1 cellular context compared by ENCODE assay signal in the genomic region with DNA sequence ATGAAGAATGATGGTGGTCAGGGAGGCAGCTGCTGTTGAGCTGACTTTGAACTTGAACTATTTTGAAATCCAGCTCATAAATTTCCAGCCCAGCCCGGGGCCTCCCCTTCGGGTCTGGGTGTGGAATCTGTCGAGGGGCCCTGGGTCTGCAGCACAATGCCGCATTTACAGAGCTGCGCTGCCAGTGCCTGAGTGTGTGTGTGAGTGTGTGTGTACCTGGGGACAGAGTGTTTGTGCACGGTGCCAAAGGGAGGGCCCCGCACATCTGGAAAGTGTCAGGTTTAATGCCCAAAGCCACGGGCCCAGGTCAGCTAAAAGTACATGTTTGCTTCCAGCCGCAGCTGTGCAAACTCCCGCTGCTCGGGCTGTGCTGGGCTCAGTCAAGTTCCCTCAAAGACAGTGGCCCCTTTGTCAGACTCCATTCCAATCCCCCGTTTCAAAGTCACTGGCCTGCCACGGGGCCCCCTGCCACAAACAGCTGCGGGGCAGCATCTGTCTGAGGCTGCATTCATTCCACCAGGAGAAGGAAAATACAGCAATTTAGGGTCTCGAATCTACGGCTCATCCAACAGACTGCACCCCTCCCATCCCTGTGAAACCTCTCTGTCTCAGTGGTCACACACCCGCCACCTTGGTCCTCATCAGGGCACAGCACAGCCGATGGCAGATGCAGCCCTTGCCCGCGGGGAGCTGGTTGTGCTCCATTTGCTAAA.
A peak's percentile ranks its signal among the peaks of the same experiment; 100 is the strongest.
TF ChIP-seq lines count a peak whose summit lies in the region.

No MANE protein-coding gene starts in this region.

TF ChIP-seq in HepG2, 621 proteins besides CTCF, POLR2A, EP300 and RAD21 (continued from another document and continues in another):
- TF ChIP-seq CHD4 (IDR thresholded peaks at IDR 0.05; ENCODE audit: borderline replicate concordance, low read length) (peak; percentile 27; the same call in 1 of the 2 replicates), KAT8 (CRISPR knock-in tag; IDR thresholded peaks at IDR 0.05) (no peak), ZNF431 (CRISPR knock-in tag; IDR thresholded peaks at IDR 0.05; ENCODE audit: borderline replicate concordance, low read depth) (0 out of 2 replicates have a peak, but pooled peaks have one; percentile 33), NFE2L1 (CRISPR knock-in tag; IDR thresholded peaks at IDR 0.05; ENCODE audit: borderline replicate concordance) (no peak), IRX3 (CRISPR knock-in tag; IDR thresholded peaks at IDR 0.05; ENCODE audit: borderline replicate concordance, low read depth) (no peak; the same call in 1 of the 2 replicates), CBFB (CRISPR knock-in tag; IDR thresholded peaks at IDR 0.05) (peak; percentile 71), GFI1 (CRISPR knock-in tag; IDR thresholded peaks at IDR 0.05; ENCODE audit: borderline replicate concordance) (peak; percentile 61), SOX5 (CRISPR knock-in tag; IDR thresholded peaks at IDR 0.05; ENCODE audit: borderline replicate concordance) (0 out of 2 replicates have a peak, but pooled peaks have one; percentile 52), ZEB1 (IDR thresholded peaks at IDR 0.05; ENCODE audit: insufficient replicate concordance, low read depth) (no peak), ZBTB1 (CRISPR knock-in tag; IDR thresholded peaks at IDR 0.05; ENCODE audit: borderline replicate concordance) (no peak), FOXC1 (CRISPR knock-in tag; IDR thresholded peaks at IDR 0.05; ENCODE audit: borderline replicate concordance) (peak; percentile 44; the same call in 1 of the 2 replicates), ZNF790 (CRISPR knock-in tag; IDR thresholded peaks at IDR 0.05; ENCODE audit: borderline replicate concordance) (no peak), TCF12 (IDR thresholded peaks at IDR 0.05) (no peak), TCF12 (CRISPR knock-in tag; IDR thresholded peaks at IDR 0.05) (peak; percentile 99), ZNF282 (IDR thresholded peaks at IDR 0.05; ENCODE audit: partially characterized antibody) (no peak), HDAC2 (CRISPR knock-in tag; IDR thresholded peaks at IDR 0.05) (0 out of 2 replicates have a peak, but pooled peaks have one; percentile 38), ZMYM4 (CRISPR knock-in tag; IDR thresholded peaks at IDR 0.05) (no peak; the same call in 1 of the 2 replicates), ZNF235 (CRISPR knock-in tag; IDR thresholded peaks at IDR 0.05; ENCODE audit: borderline replicate concordance) (no peak), STAT5B (CRISPR knock-in tag; IDR thresholded peaks at IDR 0.05) (no peak), ZNF441 (CRISPR knock-in tag; IDR thresholded peaks at IDR 0.05; ENCODE audit: borderline replicate concordance) (no peak), HNF4G (IDR thresholded peaks at IDR 0.05; ENCODE audit: borderline replicate concordance, low read depth, low read length) (peak; percentile 28; the same call in 1 of the 2 replicates), HNF4G (CRISPR knock-in tag; IDR thresholded peaks at IDR 0.05; ENCODE audit: borderline replicate concordance, low read depth) (no peak)
- TF ChIP-seq, protein P1, sequence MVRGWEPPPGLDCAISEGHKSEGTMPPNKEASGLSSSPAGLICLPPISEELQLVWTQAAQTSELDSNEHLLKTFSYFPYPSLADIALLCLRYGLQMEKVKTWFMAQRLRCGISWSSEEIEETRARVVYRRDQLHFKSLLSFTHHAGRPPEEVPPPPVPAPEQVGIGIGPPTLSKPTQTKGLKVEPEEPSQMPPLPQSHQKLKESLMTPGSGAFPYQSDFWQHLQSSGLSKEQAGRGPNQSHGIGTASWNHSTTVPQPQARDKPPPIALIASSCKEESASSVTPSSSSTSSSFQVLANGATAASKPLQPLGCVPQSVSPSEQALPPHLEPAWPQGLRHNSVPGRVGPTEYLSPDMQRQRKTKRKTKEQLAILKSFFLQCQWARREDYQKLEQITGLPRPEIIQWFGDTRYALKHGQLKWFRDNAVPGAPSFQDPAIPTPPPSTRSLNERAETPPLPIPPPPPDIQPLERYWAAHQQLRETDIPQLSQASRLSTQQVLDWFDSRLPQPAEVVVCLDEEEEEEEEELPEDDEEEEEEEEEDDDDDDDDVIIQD (CRISPR knock-in tag; IDR thresholded peaks at IDR 0.05; ENCODE audit: low read depth), result no peak
- TF ChIP-seq, protein P2, sequence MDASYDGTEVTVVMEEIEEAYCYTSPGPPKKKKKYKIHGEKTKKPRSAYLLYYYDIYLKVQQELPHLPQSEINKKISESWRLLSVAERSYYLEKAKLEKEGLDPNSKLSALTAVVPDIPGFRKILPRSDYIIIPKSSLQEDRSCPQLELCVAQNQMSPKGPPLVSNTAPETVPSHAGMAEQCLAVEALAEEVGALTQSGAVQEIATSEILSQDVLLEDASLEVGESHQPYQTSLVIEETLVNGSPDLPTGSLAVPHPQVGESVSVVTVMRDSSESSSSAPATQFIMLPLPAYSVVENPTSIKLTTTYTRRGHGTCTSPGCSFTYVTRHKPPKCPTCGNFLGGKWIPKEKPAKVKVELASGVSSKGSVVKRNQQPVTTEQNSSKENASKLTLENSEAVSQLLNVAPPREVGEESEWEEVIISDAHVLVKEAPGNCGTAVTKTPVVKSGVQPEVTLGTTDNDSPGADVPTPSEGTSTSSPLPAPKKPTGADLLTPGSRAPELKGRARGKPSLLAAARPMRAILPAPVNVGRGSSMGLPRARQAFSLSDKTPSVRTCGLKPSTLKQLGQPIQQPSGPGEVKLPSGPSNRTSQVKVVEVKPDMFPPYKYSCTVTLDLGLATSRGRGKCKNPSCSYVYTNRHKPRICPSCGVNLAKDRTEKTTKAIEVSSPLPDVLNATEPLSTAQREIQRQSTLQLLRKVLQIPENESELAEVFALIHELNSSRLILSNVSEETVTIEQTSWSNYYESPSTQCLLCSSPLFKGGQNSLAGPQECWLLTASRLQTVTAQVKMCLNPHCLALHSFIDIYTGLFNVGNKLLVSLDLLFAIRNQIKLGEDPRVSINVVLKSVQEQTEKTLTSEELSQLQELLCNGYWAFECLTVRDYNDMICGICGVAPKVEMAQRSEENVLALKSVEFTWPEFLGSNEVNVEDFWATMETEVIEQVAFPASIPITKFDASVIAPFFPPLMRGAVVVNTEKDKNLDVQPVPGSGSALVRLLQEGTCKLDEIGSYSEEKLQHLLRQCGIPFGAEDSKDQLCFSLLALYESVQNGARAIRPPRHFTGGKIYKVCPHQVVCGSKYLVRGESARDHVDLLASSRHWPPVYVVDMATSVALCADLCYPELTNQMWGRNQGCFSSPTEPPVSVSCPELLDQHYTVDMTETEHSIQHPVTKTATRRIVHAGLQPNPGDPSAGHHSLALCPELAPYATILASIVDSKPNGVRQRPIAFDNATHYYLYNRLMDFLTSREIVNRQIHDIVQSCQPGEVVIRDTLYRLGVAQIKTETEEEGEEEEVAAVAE (CRISPR knock-in tag; IDR thresholded peaks at IDR 0.05; ENCODE audit: borderline replicate concordance), result no peak
- TF ChIP-seq, protein P3, sequence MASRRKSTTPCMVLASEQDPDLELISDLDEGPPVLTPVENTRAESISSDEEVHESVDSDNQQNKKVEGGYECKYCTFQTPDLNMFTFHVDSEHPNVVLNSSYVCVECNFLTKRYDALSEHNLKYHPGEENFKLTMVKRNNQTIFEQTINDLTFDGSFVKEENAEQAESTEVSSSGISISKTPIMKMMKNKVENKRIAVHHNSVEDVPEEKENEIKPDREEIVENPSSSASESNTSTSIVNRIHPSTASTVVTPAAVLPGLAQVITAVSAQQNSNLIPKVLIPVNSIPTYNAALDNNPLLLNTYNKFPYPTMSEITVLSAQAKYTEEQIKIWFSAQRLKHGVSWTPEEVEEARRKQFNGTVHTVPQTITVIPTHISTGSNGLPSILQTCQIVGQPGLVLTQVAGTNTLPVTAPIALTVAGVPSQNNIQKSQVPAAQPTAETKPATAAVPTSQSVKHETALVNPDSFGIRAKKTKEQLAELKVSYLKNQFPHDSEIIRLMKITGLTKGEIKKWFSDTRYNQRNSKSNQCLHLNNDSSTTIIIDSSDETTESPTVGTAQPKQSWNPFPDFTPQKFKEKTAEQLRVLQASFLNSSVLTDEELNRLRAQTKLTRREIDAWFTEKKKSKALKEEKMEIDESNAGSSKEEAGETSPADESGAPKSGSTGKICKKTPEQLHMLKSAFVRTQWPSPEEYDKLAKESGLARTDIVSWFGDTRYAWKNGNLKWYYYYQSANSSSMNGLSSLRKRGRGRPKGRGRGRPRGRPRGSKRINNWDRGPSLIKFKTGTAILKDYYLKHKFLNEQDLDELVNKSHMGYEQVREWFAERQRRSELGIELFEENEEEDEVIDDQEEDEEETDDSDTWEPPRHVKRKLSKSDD (CRISPR knock-in tag; IDR thresholded peaks at IDR 0.05; ENCODE audit: low read depth), result peak; percentile 60; the same call in 1 of the 2 replicates
- TF ChIP-seq, protein P4, sequence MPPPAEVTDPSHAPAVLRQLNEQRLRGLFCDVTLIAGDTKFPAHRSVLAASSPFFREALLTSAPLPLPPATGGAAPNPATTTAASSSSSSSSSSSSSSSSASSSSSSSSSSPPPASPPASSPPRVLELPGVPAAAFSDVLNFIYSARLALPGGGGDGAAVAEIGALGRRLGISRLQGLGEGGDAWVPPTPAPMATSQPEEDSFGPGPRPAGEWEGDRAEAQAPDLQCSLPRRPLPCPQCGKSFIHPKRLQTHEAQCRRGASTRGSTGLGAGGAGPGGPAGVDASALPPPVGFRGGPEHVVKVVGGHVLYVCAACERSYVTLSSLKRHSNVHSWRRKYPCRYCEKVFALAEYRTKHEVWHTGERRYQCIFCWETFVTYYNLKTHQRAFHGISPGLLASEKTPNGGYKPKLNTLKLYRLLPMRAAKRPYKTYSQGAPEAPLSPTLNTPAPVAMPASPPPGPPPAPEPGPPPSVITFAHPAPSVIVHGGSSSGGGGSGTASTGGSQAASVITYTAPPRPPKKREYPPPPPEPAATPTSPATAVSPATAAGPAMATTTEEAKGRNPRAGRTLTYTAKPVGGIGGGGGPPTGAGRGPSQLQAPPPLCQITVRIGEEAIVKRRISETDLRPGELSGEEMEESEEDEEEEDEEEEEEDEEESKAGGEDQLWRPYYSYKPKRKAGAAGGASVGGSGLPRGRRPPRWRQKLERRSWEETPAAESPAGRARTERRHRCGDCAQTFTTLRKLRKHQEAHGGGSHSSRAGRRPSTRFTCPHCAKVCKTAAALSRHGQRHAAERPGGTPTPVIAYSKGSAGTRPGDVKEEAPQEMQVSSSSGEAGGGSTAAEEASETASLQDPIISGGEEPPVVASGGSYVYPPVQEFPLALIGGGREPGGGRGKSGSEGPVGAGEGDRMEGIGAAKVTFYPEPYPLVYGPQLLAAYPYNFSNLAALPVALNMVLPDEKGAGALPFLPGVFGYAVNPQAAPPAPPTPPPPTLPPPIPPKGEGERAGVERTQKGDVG (CRISPR knock-in tag; IDR thresholded peaks at IDR 0.05; ENCODE audit: borderline replicate concordance), result peak; percentile 73; the same call in 1 of the 2 replicates
- TF ChIP-seq, protein P5, sequence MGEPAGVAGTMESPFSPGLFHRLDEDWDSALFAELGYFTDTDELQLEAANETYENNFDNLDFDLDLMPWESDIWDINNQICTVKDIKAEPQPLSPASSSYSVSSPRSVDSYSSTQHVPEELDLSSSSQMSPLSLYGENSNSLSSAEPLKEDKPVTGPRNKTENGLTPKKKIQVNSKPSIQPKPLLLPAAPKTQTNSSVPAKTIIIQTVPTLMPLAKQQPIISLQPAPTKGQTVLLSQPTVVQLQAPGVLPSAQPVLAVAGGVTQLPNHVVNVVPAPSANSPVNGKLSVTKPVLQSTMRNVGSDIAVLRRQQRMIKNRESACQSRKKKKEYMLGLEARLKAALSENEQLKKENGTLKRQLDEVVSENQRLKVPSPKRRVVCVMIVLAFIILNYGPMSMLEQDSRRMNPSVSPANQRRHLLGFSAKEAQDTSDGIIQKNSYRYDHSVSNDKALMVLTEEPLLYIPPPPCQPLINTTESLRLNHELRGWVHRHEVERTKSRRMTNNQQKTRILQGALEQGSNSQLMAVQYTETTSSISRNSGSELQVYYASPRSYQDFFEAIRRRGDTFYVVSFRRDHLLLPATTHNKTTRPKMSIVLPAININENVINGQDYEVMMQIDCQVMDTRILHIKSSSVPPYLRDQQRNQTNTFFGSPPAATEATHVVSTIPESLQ (CRISPR knock-in tag; conservative IDR thresholded peaks at IDR 0.05), result no peak
- TF ChIP-seq, protein P6, sequence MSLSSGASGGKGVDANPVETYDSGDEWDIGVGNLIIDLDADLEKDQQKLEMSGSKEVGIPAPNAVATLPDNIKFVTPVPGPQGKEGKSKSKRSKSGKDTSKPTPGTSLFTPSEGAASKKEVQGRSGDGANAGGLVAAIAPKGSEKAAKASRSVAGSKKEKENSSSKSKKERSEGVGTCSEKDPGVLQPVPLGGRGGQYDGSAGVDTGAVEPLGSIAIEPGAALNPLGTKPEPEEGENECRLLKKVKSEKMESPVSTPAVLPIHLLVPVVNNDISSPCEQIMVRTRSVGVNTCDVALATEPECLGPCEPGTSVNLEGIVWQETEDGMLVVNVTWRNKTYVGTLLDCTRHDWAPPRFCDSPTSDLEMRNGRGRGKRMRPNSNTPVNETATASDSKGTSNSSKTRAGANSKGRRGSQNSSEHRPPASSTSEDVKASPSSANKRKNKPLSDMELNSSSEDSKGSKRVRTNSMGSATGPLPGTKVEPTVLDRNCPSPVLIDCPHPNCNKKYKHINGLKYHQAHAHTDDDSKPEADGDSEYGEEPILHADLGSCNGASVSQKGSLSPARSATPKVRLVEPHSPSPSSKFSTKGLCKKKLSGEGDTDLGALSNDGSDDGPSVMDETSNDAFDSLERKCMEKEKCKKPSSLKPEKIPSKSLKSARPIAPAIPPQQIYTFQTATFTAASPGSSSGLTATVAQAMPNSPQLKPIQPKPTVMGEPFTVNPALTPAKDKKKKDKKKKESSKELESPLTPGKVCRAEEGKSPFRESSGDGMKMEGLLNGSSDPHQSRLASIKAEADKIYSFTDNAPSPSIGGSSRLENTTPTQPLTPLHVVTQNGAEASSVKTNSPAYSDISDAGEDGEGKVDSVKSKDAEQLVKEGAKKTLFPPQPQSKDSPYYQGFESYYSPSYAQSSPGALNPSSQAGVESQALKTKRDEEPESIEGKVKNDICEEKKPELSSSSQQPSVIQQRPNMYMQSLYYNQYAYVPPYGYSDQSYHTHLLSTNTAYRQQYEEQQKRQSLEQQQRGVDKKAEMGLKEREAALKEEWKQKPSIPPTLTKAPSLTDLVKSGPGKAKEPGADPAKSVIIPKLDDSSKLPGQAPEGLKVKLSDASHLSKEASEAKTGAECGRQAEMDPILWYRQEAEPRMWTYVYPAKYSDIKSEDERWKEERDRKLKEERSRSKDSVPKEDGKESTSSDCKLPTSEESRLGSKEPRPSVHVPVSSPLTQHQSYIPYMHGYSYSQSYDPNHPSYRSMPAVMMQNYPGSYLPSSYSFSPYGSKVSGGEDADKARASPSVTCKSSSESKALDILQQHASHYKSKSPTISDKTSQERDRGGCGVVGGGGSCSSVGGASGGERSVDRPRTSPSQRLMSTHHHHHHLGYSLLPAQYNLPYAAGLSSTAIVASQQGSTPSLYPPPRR (CRISPR knock-in tag; IDR thresholded peaks at IDR 0.05; ENCODE audit: borderline replicate concordance), result peak; percentile 88
